Comparison of ENCODE assay signal across 1 cellular context in the genomic region with DNA sequence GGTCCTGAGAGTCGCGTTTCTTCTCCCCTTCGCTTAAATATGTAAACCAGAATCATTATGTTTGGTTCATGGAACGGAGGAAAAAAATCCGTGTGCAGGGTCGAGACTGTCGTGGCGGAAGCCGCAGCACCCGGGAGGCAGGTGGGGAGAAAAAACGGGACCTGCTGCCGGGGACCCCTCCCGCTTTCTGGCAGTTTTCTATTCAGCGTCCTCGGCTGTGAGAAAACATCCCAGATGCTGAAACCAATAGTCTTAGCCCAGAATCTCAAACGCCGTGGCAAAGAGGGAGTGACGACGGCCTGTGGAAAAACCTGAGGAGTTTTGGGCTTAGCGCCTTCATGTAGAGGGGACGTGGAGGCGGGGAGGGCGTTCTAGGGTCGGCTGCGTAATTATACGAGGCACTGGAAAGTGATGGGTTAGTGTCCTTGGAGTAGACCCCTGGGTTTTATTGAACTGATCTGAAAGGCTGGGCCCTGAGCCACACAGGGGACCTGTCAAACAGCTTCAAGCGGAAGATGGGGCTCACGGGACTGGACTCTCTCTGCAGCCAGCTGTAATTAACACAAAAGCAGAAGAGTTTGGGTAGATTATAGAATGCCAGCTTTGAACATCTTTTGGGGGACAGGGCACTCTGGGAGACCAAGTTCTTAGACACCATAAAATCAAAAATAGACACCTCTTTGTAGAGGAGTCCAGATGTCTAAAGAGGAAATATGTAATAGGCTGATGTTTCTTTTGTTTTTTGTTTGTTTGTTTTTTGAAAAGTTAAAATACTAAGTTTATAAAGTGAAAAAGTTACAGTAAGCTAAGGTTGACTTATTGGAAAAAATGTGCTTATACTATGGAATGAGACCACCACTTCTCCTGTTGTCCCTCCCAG.
TF ChIP-seq lines count a peak whose summit lies in the region.

No MANE protein-coding gene starts in this region.

TF ChIP-seq in K562, 482 proteins besides CTCF, POLR2A, EP300 and RAD21 (continues in another document):
- TF ChIP-seq BACH1 (tag; IDR thresholded peaks at IDR 0.05) (peak; percentile 59; the same call in 1 of the 2 replicates), DPF2 (IDR thresholded peaks at IDR 0.05) (no peak), HLTF (IDR thresholded peaks at IDR 0.05) (no peak), NFRKB (IDR thresholded peaks at IDR 0.05; ENCODE audit: low read depth) (peak; percentile 63; the same call in 1 of the 2 replicates), STAT5B (CRISPR knock-in tag; IDR thresholded peaks at IDR 0.05) (no peak), ELF1 (tag; IDR thresholded peaks at IDR 0.05) (no peak), TBP (optimal IDR thresholded peaks at IDR 0.05; ENCODE audit: low read depth, low read length) (peak; percentile 8), ZNF551 (CRISPR knock-in tag; IDR thresholded peaks at IDR 0.05) (0 out of 2 replicates have a peak, but pooled peaks have one; percentile 18), ESRRA (IDR thresholded peaks at IDR 0.05; ENCODE audit: borderline replicate concordance, low read depth) (no peak), MCM7 (IDR thresholded peaks at IDR 0.05) (no peak), ZNF584 (CRISPR knock-in tag; IDR thresholded peaks at IDR 0.05; ENCODE audit: low read depth) (0 out of 2 replicates have a peak, but pooled peaks have one; percentile 8), RUNX1 (IDR thresholded peaks at IDR 0.05; ENCODE audit: low read depth) (no peak), ZNF263 (CRISPR knock-in tag; IDR thresholded peaks at IDR 0.05; ENCODE audit: borderline replicate concordance) (peak; percentile 34; the same call in 1 of the 2 replicates), CSDE1 (IDR thresholded peaks at IDR 0.05) (0 out of 4 replicates have a peak, but pooled peaks of 1 of the 2 experiments have one; percentile 14), RBBP5 (IDR thresholded peaks at IDR 0.05; ENCODE audit: borderline replicate concordance, insufficient read depth, low read length, poor library complexity, severe bottlenecking) (peak; percentile 19), SMAD3 (CRISPR knock-in tag; conservative IDR thresholded peaks at IDR 0.05) (no peak), ZNF175 (CRISPR knock-in tag; IDR thresholded peaks at IDR 0.05; ENCODE audit: low read depth) (no peak), GATAD2B (IDR thresholded peaks at IDR 0.05; ENCODE audit: borderline replicate concordance) (no peak), TOE1 (IDR thresholded peaks at IDR 0.05; ENCODE audit: borderline replicate concordance) (0 out of 2 replicates have a peak, but pooled peaks have one; percentile 13), TOE1 (CRISPR knock-in tag; IDR thresholded peaks at IDR 0.05; ENCODE audit: borderline replicate concordance, low read depth) (no peak), GTF2E2 (tag; IDR thresholded peaks at IDR 0.05) (0 out of 2 replicates have a peak, but pooled peaks have one; percentile 39), ZBTB7A (IDR thresholded peaks at IDR 0.05; ENCODE audit: borderline replicate concordance, control insufficient read depth, low read depth, low read length) (0 out of 2 replicates have a peak, but pooled peaks have one; percentile 23), ELF4 (CRISPR knock-in tag; IDR thresholded peaks at IDR 0.05) (no peak), DMBX1 (CRISPR knock-in tag; IDR thresholded peaks at IDR 0.05; ENCODE audit: borderline replicate concordance) (0 out of 2 replicates have a peak, but pooled peaks have one; percentile 9), ZNF830 (CRISPR knock-in tag; IDR thresholded peaks at IDR 0.05) (0 out of 2 replicates have a peak, but pooled peaks have one; percentile 58), MYBL2 (IDR thresholded peaks at IDR 0.05; ENCODE audit: low read depth) (no peak), MYBL2 (CRISPR knock-in tag; IDR thresholded peaks at IDR 0.05; ENCODE audit: borderline replicate concordance) (no peak), SAP30 (IDR thresholded peaks at IDR 0.05; ENCODE audit: borderline replicate concordance, insufficient read depth, low read depth, low read length, poor library complexity, severe bottlenecking) (peak; percentile 35), NCOA4 (IDR thresholded peaks at IDR 0.05; ENCODE audit: partially characterized antibody) (no peak), ETV1 (tag; conservative IDR thresholded peaks at IDR 0.05; ENCODE audit: low read depth) (no peak)
- TF ChIP-seq, protein P1, sequence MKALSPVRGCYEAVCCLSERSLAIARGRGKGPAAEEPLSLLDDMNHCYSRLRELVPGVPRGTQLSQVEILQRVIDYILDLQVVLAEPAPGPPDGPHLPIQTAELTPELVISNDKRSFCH (CRISPR knock-in tag; IDR thresholded peaks at IDR 0.05), result no peak
- TF ChIP-seq, protein P1 (tag; IDR thresholded peaks at IDR 0.05), result 0 out of 2 replicates have a peak, but pooled peaks have one; percentile 46
- TF ChIP-seq, protein P2, sequence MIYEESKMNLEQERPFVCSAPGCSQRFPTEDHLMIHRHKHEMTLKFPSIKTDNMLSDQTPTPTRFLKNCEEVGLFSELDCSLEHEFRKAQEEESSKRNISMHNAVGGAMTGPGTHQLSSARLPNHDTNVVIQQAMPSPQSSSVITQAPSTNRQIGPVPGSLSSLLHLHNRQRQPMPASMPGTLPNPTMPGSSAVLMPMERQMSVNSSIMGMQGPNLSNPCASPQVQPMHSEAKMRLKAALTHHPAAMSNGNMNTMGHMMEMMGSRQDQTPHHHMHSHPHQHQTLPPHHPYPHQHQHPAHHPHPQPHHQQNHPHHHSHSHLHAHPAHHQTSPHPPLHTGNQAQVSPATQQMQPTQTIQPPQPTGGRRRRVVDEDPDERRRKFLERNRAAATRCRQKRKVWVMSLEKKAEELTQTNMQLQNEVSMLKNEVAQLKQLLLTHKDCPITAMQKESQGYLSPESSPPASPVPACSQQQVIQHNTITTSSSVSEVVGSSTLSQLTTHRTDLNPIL (CRISPR knock-in tag; IDR thresholded peaks at IDR 0.05), result 0 out of 2 replicates have a peak, but pooled peaks have one; percentile 54
- TF ChIP-seq, protein P3, sequence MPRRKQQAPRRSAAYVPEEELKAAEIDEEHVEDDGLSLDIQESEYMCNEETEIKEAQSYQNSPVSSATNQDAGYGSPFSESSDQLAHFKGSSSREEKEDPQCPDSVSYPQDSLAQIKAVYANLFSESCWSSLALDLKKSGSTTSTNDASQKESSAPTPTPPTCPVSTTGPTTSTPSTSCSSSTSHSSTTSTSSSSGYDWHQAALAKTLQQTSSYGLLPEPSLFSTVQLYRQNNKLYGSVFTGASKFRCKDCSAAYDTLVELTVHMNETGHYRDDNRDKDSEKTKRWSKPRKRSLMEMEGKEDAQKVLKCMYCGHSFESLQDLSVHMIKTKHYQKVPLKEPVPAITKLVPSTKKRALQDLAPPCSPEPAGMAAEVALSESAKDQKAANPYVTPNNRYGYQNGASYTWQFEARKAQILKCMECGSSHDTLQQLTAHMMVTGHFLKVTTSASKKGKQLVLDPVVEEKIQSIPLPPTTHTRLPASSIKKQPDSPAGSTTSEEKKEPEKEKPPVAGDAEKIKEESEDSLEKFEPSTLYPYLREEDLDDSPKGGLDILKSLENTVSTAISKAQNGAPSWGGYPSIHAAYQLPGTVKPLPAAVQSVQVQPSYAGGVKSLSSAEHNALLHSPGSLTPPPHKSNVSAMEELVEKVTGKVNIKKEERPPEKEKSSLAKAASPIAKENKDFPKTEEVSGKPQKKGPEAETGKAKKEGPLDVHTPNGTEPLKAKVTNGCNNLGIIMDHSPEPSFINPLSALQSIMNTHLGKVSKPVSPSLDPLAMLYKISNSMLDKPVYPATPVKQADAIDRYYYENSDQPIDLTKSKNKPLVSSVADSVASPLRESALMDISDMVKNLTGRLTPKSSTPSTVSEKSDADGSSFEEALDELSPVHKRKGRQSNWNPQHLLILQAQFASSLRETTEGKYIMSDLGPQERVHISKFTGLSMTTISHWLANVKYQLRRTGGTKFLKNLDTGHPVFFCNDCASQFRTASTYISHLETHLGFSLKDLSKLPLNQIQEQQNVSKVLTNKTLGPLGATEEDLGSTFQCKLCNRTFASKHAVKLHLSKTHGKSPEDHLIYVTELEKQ (CRISPR knock-in tag; IDR thresholded peaks at IDR 0.05), result no peak
- TF ChIP-seq, protein P4, sequence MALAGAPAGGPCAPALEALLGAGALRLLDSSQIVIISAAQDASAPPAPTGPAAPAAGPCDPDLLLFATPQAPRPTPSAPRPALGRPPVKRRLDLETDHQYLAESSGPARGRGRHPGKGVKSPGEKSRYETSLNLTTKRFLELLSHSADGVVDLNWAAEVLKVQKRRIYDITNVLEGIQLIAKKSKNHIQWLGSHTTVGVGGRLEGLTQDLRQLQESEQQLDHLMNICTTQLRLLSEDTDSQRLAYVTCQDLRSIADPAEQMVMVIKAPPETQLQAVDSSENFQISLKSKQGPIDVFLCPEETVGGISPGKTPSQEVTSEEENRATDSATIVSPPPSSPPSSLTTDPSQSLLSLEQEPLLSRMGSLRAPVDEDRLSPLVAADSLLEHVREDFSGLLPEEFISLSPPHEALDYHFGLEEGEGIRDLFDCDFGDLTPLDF (CRISPR knock-in tag; IDR thresholded peaks at IDR 0.05), result no peak
- TF ChIP-seq, protein P5, sequence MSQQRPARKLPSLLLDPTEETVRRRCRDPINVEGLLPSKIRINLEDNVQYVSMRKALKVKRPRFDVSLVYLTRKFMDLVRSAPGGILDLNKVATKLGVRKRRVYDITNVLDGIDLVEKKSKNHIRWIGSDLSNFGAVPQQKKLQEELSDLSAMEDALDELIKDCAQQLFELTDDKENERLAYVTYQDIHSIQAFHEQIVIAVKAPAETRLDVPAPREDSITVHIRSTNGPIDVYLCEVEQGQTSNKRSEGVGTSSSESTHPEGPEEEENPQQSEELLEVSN (IDR thresholded peaks at IDR 0.05; ENCODE audit: borderline replicate concordance in 1 of 2, extremely low read depth in 1 of 2, insufficient read depth in 1 of 2, insufficient read length in 1 of 2, low read depth in 1 of 2, low read length in 1 of 2, poor library complexity in 1 of 2, severe bottlenecking in 1 of 2), result no peak
- TF ChIP-seq, protein P6, sequence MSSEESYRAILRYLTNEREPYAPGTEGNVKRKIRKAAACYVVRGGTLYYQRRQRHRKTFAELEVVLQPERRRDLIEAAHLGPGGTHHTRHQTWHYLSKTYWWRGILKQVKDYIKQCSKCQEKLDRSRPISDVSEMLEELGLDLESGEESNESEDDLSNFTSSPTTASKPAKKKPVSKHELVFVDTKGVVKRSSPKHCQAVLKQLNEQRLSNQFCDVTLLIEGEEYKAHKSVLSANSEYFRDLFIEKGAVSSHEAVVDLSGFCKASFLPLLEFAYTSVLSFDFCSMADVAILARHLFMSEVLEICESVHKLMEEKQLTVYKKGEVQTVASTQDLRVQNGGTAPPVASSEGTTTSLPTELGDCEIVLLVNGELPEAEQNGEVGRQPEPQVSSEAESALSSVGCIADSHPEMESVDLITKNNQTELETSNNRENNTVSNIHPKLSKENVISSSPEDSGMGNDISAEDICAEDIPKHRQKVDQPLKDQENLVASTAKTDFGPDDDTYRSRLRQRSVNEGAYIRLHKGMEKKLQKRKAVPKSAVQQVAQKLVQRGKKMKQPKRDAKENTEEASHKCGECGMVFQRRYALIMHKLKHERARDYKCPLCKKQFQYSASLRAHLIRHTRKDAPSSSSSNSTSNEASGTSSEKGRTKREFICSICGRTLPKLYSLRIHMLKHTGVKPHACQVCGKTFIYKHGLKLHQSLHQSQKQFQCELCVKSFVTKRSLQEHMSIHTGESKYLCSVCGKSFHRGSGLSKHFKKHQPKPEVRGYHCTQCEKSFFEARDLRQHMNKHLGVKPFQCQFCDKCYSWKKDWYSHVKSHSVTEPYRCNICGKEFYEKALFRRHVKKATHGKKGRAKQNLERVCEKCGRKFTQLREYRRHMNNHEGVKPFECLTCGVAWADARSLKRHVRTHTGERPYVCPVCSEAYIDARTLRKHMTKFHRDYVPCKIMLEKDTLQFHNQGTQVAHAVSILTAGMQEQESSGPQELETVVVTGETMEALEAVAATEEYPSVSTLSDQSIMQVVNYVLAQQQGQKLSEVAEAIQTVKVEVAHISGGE (CRISPR knock-in tag; IDR thresholded peaks at IDR 0.05), result peak in 1 of 3 experiments; percentile 46; a peak in 1 of 6 replicates
- TF ChIP-seq, protein P7, sequence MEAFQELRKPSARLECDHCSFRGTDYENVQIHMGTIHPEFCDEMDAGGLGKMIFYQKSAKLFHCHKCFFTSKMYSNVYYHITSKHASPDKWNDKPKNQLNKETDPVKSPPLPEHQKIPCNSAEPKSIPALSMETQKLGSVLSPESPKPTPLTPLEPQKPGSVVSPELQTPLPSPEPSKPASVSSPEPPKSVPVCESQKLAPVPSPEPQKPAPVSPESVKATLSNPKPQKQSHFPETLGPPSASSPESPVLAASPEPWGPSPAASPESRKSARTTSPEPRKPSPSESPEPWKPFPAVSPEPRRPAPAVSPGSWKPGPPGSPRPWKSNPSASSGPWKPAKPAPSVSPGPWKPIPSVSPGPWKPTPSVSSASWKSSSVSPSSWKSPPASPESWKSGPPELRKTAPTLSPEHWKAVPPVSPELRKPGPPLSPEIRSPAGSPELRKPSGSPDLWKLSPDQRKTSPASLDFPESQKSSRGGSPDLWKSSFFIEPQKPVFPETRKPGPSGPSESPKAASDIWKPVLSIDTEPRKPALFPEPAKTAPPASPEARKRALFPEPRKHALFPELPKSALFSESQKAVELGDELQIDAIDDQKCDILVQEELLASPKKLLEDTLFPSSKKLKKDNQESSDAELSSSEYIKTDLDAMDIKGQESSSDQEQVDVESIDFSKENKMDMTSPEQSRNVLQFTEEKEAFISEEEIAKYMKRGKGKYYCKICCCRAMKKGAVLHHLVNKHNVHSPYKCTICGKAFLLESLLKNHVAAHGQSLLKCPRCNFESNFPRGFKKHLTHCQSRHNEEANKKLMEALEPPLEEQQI (IDR thresholded peaks at IDR 0.05), result no peak
- TF ChIP-seq, protein P8, sequence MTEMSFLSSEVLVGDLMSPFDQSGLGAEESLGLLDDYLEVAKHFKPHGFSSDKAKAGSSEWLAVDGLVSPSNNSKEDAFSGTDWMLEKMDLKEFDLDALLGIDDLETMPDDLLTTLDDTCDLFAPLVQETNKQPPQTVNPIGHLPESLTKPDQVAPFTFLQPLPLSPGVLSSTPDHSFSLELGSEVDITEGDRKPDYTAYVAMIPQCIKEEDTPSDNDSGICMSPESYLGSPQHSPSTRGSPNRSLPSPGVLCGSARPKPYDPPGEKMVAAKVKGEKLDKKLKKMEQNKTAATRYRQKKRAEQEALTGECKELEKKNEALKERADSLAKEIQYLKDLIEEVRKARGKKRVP (CRISPR knock-in tag; IDR thresholded peaks at IDR 0.05), result peak; percentile 17; the same call in 1 of the 2 replicates
- TF ChIP-seq, protein P9, sequence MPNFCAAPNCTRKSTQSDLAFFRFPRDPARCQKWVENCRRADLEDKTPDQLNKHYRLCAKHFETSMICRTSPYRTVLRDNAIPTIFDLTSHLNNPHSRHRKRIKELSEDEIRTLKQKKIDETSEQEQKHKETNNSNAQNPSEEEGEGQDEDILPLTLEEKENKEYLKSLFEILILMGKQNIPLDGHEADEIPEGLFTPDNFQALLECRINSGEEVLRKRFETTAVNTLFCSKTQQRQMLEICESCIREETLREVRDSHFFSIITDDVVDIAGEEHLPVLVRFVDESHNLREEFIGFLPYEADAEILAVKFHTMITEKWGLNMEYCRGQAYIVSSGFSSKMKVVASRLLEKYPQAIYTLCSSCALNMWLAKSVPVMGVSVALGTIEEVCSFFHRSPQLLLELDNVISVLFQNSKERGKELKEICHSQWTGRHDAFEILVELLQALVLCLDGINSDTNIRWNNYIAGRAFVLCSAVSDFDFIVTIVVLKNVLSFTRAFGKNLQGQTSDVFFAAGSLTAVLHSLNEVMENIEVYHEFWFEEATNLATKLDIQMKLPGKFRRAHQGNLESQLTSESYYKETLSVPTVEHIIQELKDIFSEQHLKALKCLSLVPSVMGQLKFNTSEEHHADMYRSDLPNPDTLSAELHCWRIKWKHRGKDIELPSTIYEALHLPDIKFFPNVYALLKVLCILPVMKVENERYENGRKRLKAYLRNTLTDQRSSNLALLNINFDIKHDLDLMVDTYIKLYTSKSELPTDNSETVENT (CRISPR knock-in tag; IDR thresholded peaks at IDR 0.05), result 0 out of 2 replicates have a peak, but pooled peaks have one; percentile 32
